Comparison of ENCODE assay signal across 27 cellular contexts in genomic region chrX:47570794-47571193, GRCh38. TPM values are rescaled to one million over a fixed set of nuclear protein-coding genes. Genes with fewer than 3 reads are reported as not detected.
"Had no signal": no experiment of that assay in that cellular context is flagged by ENCODE, and none has a peak within 500 bp of the region (broad histone marks: within the 10 kb centered on the region; RNA-seq: fewer than 3 reads in every experiment).

No MANE protein-coding gene starts in this region.

- H3K9me3 Mint-ChIP-seq: activated B cell treated with CpG ODN at 0.5 μM for 24 hours; activated CD4-positive, alpha-beta T cell treated with anti-CD3 and anti-CD28 coated beads, Interleukin-2, amount 10 ng/mL, durations not matched to agents 24 days and 14 days; activated naive CD4-positive, alpha-beta T cell treated with anti-CD3 and anti-CD28 coated beads, Interleukin-2, amount 10 ng/mL, durations not matched to agents 7 days and 5 days; activated naive CD8-positive, alpha-beta T cell treated with anti-CD3 and anti-CD28 coated beads, Interleukin-2, amount 10 ng/mL, durations not matched to agents 7 days and 5 days; activated T-cell treated with anti-CD3 and anti-CD28 coated beads, Interleukin-2, amount 50 U/mL, for 24 hours; T-helper 1 cell treated with Interleukin-12 subunit alpha and Interleukin-12 subunit beta and Interleukin-4 antibody, amounts not matched to agents 30 μg/mL and 1 μg/mL, for 36 hours had no signal

- H3K27me3 ChIP-seq: ascending aorta, body of pancreas, Peyer's patch, SJSA1 had no signal

- H3K4me3 ChIP-seq: ascending aorta, body of pancreas, Peyer's patch, SJSA1 had no signal

- H3K4me1 ChIP-seq: Peyer's patch had no signal

- H3K27ac ChIP-seq: ascending aorta, body of pancreas, Peyer's patch, SJSA1 had no signal

- ATAC-seq: activated CD8-positive, alpha-beta memory T cell treated with anti-CD3 and anti-CD28 coated beads, Interleukin-2, amount 10 ng/mL, durations not matched to agents 7 days and 5 days; body of pancreas; SK-N-SH treated with all-trans-retinoic acid at 6 μM for 48 hours had no signal

- H3K27ac Mint-ChIP-seq: activated B cell treated with CpG ODN at 0.5 μM for 24 hours; activated CD4-positive, alpha-beta T cell treated with anti-CD3 and anti-CD28 coated beads, Interleukin-2, amount 10 ng/mL, durations not matched to agents 24 days and 14 days; activated CD8-positive, alpha-beta memory T cell treated with anti-CD3 and anti-CD28 coated beads, Interleukin-2, amount 10 ng/mL, durations not matched to agents 7 days and 5 days; activated naive CD4-positive, alpha-beta T cell treated with anti-CD3 and anti-CD28 coated beads, Interleukin-2, amount 10 ng/mL, durations not matched to agents 7 days and 5 days; activated naive CD8-positive, alpha-beta T cell treated with anti-CD3 and anti-CD28 coated beads, Interleukin-2, amount 10 ng/mL, durations not matched to agents 7 days and 5 days; activated T-cell treated with anti-CD3 and anti-CD28 coated beads, Interleukin-2, amount 50 U/mL, for 24 hours; T-helper 1 cell treated with Interleukin-12 subunit alpha and Interleukin-12 subunit beta and Interleukin-4 antibody, amounts not matched to agents 30 μg/mL and 1 μg/mL, for 36 hours had no signal

- DNase-seq: activated B cell treated with CpG ODN at 0.5 μM for 24 hours; activated CD4-positive, alpha-beta T cell treated with anti-CD3 and anti-CD28 coated beads for 1 hour; activated CD4-positive, alpha-beta T cell treated with anti-CD3 and anti-CD28 coated beads, Interleukin-2, amount 10 ng/mL, durations not matched to agents 24 days and 14 days; activated CD4-positive, alpha-beta T cell treated with anti-CD3 and anti-CD28 coated beads, Interleukin-2, amount 50 U/mL, for 48 hours; activated CD8-positive, alpha-beta memory T cell treated with anti-CD3 and anti-CD28 coated beads, Interleukin-2, amount 10 ng/mL, durations not matched to agents 7 days and 5 days; activated gamma-delta T cell; activated naive CD4-positive, alpha-beta T cell treated with anti-CD3 and anti-CD28 coated beads, Interleukin-2, amount 10 ng/mL, durations not matched to agents 7 days and 5 days; activated naive CD8-positive, alpha-beta T cell treated with anti-CD3 and anti-CD28 coated beads, Interleukin-2, amount 10 ng/mL, durations not matched to agents 7 days and 5 days; activated T-cell treated with anti-CD3 and anti-CD28 coated beads, Interleukin-2, amount 50 U/mL, for 24 hours; body of pancreas; Kasumi-1; KBM-7; NCI-H1105 treated with DMSO at 0.1 percent for 48 hours; NCI-H1436 treated with DMSO at 0.1 percent for 48 hours; NCI-H187; NCI-H2081; NCI-H510A treated with DMSO at 0.1 percent for 48 hours; NCI-H69; NK-92 treated with Interleukin-12 subunit alpha and Interleukin-12 subunit beta, amount 100 ng/mL, for 24 hours; Peyer's patch; SHP77; SW 1271; T-helper 9 cell had no signal

- H3K27me3 Mint-ChIP-seq: activated CD4-positive, alpha-beta T cell treated with anti-CD3 and anti-CD28 coated beads, Interleukin-2, amount 10 ng/mL, durations not matched to agents 24 days and 14 days; activated CD8-positive, alpha-beta memory T cell treated with anti-CD3 and anti-CD28 coated beads, Interleukin-2, amount 10 ng/mL, durations not matched to agents 7 days and 5 days; activated naive CD8-positive, alpha-beta T cell treated with anti-CD3 and anti-CD28 coated beads, Interleukin-2, amount 10 ng/mL, durations not matched to agents 7 days and 5 days had no signal

- H3K9me3 ChIP-seq: ascending aorta, body of pancreas, Peyer's patch, SJSA1 had no signal

- H3K4me3 Mint-ChIP-seq: activated B cell treated with CpG ODN at 0.5 μM for 24 hours; activated CD4-positive, alpha-beta T cell treated with anti-CD3 and anti-CD28 coated beads, Interleukin-2, amount 10 ng/mL, durations not matched to agents 24 days and 14 days; activated CD8-positive, alpha-beta memory T cell treated with anti-CD3 and anti-CD28 coated beads, Interleukin-2, amount 10 ng/mL, durations not matched to agents 7 days and 5 days; activated naive CD4-positive, alpha-beta T cell treated with anti-CD3 and anti-CD28 coated beads, Interleukin-2, amount 10 ng/mL, durations not matched to agents 7 days and 5 days; activated naive CD8-positive, alpha-beta T cell treated with anti-CD3 and anti-CD28 coated beads, Interleukin-2, amount 10 ng/mL, durations not matched to agents 7 days and 5 days; activated T-cell treated with anti-CD3 and anti-CD28 coated beads, Interleukin-2, amount 50 U/mL, for 24 hours; T-helper 1 cell treated with Interleukin-12 subunit alpha and Interleukin-12 subunit beta and Interleukin-4 antibody, amounts not matched to agents 30 μg/mL and 1 μg/mL, for 36 hours had no signal

RNA-seq across cellular contexts. Expression of gene SYN1, which starts 48.9 kb away (rescaled TPM):
- total RNA-seq: activated B cell treated with CpG ODN at 0.5 μM for 24 hours had no signal
